1 cellular context compared by ENCODE assay signal in genomic region chr16:75566040-75566888, GRCh38.
TF ChIP-seq lines count a peak whose summit lies in the region.

A gene with protein sequence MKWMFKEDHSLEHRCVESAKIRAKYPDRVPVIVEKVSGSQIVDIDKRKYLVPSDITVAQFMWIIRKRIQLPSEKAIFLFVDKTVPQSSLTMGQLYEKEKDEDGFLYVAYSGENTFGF (plus strand): TSS chr16:75566379. CDS start chr16:75566487, 108 bp downstream.

TF ChIP-seq in HepG2, 621 proteins besides CTCF, POLR2A, EP300 and RAD21 (continued from another document and continues in another):
- TF ChIP-seq ZBTB42 (CRISPR knock-in tag; IDR thresholded peaks at IDR 0.05) (peak; percentile 44; the same call in 1 of the 2 replicates), FOSL1 (CRISPR knock-in tag; IDR thresholded peaks at IDR 0.05; ENCODE audit: borderline replicate concordance) (0 out of 2 replicates have a peak, but pooled peaks have one; percentile 5), ZMAT3 (CRISPR knock-in tag; conservative IDR thresholded peaks at IDR 0.05) (no peak; the same call in 1 of the 2 replicates), RFXAP (CRISPR knock-in tag; IDR thresholded peaks at IDR 0.05; ENCODE audit: borderline replicate concordance) (peak; percentile 88), ZSCAN29 (CRISPR knock-in tag; conservative IDR thresholded peaks at IDR 0.05) (0 out of 2 replicates have a peak, but pooled peaks have one; percentile 36), RFXANK (CRISPR knock-in tag; IDR thresholded peaks at IDR 0.05) (no peak), ZNF557 (CRISPR knock-in tag; IDR thresholded peaks at IDR 0.05) (peak; percentile 30; the same call in 1 of the 2 replicates), ZNF329 (CRISPR knock-in tag; IDR thresholded peaks at IDR 0.05; ENCODE audit: low read depth) (peak; percentile 63; the same call in 1 of the 2 replicates), FOXK2 (IDR thresholded peaks at IDR 0.05) (no peak; the same call in 1 of the 2 replicates), ZNF503 (CRISPR knock-in tag; IDR thresholded peaks at IDR 0.05) (peak; percentile 74), HNRNPK (IDR thresholded peaks at IDR 0.05; ENCODE audit: low read depth, low read length, poor library complexity, severe bottlenecking) (peak; percentile 50), ZNF282 (IDR thresholded peaks at IDR 0.05; ENCODE audit: partially characterized antibody) (no peak), PBX3 (CRISPR knock-in tag; IDR thresholded peaks at IDR 0.05; ENCODE audit: borderline replicate concordance) (0 out of 2 replicates have a peak, but pooled peaks have one; percentile 23), NKX3-1 (CRISPR knock-in tag; IDR thresholded peaks at IDR 0.05) (no peak), ZNF878 (CRISPR knock-in tag; IDR thresholded peaks at IDR 0.05) (no peak), ELF4 (CRISPR knock-in tag; IDR thresholded peaks at IDR 0.05; ENCODE audit: borderline replicate concordance) (peak; percentile 73; the same call in 1 of the 2 replicates), HCFC1 (IDR thresholded peaks at IDR 0.05; ENCODE audit: low read depth, low read length) (no peak; the same call in 1 of the 2 replicates), ZSCAN9 (CRISPR knock-in tag; IDR thresholded peaks at IDR 0.05; ENCODE audit: borderline replicate concordance) (no peak), E2F5 (CRISPR knock-in tag; conservative IDR thresholded peaks at IDR 0.05) (no peak), ARID2 (CRISPR knock-in tag; IDR thresholded peaks at IDR 0.05; ENCODE audit: borderline replicate concordance) (0 out of 2 replicates have a peak, but pooled peaks have one; percentile 20), CENPT (CRISPR knock-in tag; IDR thresholded peaks at IDR 0.05; ENCODE audit: low read depth) (peak; percentile 75; the same call in 1 of the 2 replicates), JUND (CRISPR knock-in tag; IDR thresholded peaks at IDR 0.05) (no peak), KAT7 (CRISPR knock-in tag; IDR thresholded peaks at IDR 0.05; ENCODE audit: borderline replicate concordance) (peak; percentile 95), ZSCAN25 (CRISPR knock-in tag; IDR thresholded peaks at IDR 0.05) (no peak), KDM2A (CRISPR knock-in tag; IDR thresholded peaks at IDR 0.05; ENCODE audit: borderline replicate concordance, low read depth) (peak; percentile 91), ZNF777 (CRISPR knock-in tag; IDR thresholded peaks at IDR 0.05) (peak; percentile 83), ZNF414 (CRISPR knock-in tag; IDR thresholded peaks at IDR 0.05) (peak; percentile 52; the same call in 1 of the 2 replicates), MTF2 (CRISPR knock-in tag; IDR thresholded peaks at IDR 0.05; ENCODE audit: borderline replicate concordance) (0 out of 2 replicates have a peak, but pooled peaks have one; percentile 7), ZNF501 (CRISPR knock-in tag; IDR thresholded peaks at IDR 0.05) (peak; percentile 96), ZNF446 (CRISPR knock-in tag; IDR thresholded peaks at IDR 0.05) (peak; percentile 81), ZNF746 (CRISPR knock-in tag; IDR thresholded peaks at IDR 0.05) (no peak), HNRNPUL1 (IDR thresholded peaks at IDR 0.05; ENCODE audit: low read depth, low read length) (no peak), POLR2AphosphoS5 (IDR thresholded peaks at IDR 0.05; ENCODE audit: low read depth, low read length) (peak; percentile 86), ZMYM4 (CRISPR knock-in tag; IDR thresholded peaks at IDR 0.05) (peak; percentile 77), ZMYM3 (CRISPR knock-in tag; IDR thresholded peaks at IDR 0.05) (no peak), ZNF713 (CRISPR knock-in tag; IDR thresholded peaks at IDR 0.05) (no peak), FOXP1 (IDR thresholded peaks at IDR 0.05) (no peak), FOXP1 (CRISPR knock-in tag; IDR thresholded peaks at IDR 0.05) (no peak), SIN3B (IDR thresholded peaks at IDR 0.05; ENCODE audit: low read length) (no peak), NFYC (CRISPR knock-in tag; IDR thresholded peaks at IDR 0.05) (no peak), ZNF253 (CRISPR knock-in tag; IDR thresholded peaks at IDR 0.05; ENCODE audit: borderline replicate concordance) (peak; percentile 68; the same call in 1 of the 2 replicates), TAF15 (IDR thresholded peaks at IDR 0.05; ENCODE audit: low read depth, low read length, poor library complexity, severe bottlenecking) (no peak), ZNF780A (CRISPR knock-in tag; IDR thresholded peaks at IDR 0.05) (no peak), ZC3H4 (CRISPR knock-in tag; IDR thresholded peaks at IDR 0.05; ENCODE audit: borderline replicate concordance) (no peak)
- TF ChIP-seq, protein P1, sequence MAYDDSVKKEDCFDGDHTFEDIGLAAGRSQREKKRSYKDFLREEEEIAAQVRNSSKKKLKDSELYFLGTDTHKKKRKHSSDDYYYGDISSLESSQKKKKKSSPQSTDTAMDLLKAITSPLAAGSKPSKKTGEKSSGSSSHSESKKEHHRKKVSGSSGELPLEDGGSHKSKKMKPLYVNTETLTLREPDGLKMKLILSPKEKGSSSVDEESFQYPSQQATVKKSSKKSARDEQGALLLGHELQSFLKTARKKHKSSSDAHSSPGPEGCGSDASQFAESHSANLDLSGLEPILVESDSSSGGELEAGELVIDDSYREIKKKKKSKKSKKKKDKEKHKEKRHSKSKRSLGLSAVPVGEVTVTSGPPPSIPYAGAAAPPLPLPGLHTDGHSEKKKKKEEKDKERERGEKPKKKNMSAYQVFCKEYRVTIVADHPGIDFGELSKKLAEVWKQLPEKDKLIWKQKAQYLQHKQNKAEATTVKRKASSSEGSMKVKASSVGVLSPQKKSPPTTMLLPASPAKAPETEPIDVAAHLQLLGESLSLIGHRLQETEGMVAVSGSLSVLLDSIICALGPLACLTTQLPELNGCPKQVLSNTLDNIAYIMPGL (CRISPR knock-in tag; IDR thresholded peaks at IDR 0.05; ENCODE audit: borderline replicate concordance in 1 of 2, low read depth in 1 of 2) = peak; percentile 92 to 93
- TF ChIP-seq, protein P2, sequence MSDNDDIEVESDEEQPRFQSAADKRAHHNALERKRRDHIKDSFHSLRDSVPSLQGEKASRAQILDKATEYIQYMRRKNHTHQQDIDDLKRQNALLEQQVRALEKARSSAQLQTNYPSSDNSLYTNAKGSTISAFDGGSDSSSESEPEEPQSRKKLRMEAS (IDR thresholded peaks at IDR 0.05) = peak; percentile 36
- TF ChIP-seq, protein P3, sequence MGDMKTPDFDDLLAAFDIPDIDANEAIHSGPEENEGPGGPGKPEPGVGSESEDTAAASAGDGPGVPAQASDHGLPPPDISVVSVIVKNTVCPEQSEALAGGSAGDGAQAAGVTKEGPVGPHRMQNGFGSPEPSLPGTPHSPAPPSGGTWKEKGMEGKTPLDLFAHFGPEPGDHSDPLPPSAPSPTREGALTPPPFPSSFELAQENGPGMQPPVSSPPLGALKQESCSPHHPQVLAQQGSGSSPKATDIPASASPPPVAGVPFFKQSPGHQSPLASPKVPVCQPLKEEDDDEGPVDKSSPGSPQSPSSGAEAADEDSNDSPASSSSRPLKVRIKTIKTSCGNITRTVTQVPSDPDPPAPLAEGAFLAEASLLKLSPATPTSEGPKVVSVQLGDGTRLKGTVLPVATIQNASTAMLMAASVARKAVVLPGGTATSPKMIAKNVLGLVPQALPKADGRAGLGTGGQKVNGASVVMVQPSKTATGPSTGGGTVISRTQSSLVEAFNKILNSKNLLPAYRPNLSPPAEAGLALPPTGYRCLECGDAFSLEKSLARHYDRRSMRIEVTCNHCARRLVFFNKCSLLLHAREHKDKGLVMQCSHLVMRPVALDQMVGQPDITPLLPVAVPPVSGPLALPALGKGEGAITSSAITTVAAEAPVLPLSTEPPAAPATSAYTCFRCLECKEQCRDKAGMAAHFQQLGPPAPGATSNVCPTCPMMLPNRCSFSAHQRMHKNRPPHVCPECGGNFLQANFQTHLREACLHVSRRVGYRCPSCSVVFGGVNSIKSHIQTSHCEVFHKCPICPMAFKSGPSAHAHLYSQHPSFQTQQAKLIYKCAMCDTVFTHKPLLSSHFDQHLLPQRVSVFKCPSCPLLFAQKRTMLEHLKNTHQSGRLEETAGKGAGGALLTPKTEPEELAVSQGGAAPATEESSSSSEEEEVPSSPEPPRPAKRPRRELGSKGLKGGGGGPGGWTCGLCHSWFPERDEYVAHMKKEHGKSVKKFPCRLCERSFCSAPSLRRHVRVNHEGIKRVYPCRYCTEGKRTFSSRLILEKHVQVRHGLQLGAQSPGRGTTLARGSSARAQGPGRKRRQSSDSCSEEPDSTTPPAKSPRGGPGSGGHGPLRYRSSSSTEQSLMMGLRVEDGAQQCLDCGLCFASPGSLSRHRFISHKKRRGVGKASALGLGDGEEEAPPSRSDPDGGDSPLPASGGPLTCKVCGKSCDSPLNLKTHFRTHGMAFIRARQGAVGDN (CRISPR knock-in tag; IDR thresholded peaks at IDR 0.05) = peak; percentile 87
- TF ChIP-seq, protein P4, sequence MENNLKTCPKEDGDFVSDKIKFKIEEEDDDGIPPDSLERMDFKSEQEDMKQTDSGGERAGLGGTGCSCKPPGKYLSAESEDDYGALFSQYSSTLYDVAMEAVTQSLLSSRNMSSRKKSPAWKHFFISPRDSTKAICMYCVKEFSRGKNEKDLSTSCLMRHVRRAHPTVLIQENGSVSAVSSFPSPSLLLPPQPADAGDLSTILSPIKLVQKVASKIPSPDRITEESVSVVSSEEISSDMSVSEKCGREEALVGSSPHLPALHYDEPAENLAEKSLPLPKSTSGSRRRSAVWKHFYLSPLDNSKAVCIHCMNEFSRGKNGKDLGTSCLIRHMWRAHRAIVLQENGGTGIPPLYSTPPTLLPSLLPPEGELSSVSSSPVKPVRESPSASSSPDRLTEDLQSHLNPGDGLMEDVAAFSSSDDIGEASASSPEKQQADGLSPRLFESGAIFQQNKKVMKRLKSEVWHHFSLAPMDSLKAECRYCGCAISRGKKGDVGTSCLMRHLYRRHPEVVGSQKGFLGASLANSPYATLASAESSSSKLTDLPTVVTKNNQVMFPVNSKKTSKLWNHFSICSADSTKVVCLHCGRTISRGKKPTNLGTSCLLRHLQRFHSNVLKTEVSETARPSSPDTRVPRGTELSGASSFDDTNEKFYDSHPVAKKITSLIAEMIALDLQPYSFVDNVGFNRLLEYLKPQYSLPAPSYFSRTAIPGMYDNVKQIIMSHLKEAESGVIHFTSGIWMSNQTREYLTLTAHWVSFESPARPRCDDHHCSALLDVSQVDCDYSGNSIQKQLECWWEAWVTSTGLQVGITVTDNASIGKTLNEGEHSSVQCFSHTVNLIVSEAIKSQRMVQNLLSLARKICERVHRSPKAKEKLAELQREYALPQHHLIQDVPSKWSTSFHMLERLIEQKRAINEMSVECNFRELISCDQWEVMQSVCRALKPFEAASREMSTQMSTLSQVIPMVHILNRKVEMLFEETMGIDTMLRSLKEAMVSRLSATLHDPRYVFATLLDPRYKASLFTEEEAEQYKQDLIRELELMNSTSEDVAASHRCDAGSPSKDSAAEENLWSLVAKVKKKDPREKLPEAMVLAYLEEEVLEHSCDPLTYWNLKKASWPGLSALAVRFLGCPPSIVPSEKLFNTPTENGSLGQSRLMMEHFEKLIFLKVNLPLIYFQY (CRISPR knock-in tag; IDR thresholded peaks at IDR 0.05; ENCODE audit: borderline replicate concordance) = peak; percentile 46; the same call in 1 of the 2 replicates
- TF ChIP-seq, protein P5, sequence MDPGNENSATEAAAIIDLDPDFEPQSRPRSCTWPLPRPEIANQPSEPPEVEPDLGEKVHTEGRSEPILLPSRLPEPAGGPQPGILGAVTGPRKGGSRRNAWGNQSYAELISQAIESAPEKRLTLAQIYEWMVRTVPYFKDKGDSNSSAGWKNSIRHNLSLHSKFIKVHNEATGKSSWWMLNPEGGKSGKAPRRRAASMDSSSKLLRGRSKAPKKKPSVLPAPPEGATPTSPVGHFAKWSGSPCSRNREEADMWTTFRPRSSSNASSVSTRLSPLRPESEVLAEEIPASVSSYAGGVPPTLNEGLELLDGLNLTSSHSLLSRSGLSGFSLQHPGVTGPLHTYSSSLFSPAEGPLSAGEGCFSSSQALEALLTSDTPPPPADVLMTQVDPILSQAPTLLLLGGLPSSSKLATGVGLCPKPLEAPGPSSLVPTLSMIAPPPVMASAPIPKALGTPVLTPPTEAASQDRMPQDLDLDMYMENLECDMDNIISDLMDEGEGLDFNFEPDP (CRISPR knock-in tag; conservative IDR thresholded peaks at IDR 0.05) = no peak
